In genomic region chr1:43565600-43566360, GRCh38 we compare ENCODE assay signal across 8 cellular contexts. TPM values are rescaled to one million over a fixed set of nuclear protein-coding genes. Genes with fewer than 3 reads are reported as not detected.
DNase-seq lines count a peak whose midpoint lies in the region; ATAC-seq and TF ChIP-seq lines count a peak whose summit lies in the region.

No MANE protein-coding gene starts in this region.

- WGBS in esophagus muscularis mucosa: 3% methylated on average over 38 of the region's 62 CpGs
- WGBS in testis, 2 donors: 1 to 2% methylated on average over 9 to 45 of the region's 62 CpGs

- no peak overlapping the region for H3K27ac ChIP-seq in HUES6 (ENCODE audit: low read depth, low read length)
- peak overlapping the region in 3 of 4 donors; percentile 22 to 77 (median 37) for H3K27ac ChIP-seq in esophagus muscularis mucosa (replicated peaks in 1 of 4)
- no peak overlapping the region for H3K27ac ChIP-seq in testis

- DNase-seq in AG10803 (ENCODE audit: low read depth) (peak; percentile 47), esophagus muscularis mucosa (ENCODE audit: extremely low spot score) (no peak), naive B cell (peak; percentile 15), testis (peak; percentile 69), COLO668 (lab: John Stamatoyannopoulos, UW; ENCODE audit: unreplicated experiment) (no peak)
- DNase-seq in activated CD8-positive, alpha-beta memory T cell treated with anti-CD3 and anti-CD28 coated beads, Interleukin-2, amount 10 ng/mL, durations not matched to agents 7 days and 5 days: peak; percentile 70

- H3K4me3 ChIP-seq in AG10803 (ENCODE audit: low read length) (peak overlapping the region; percentile 61), HUES6 (ENCODE audit: low read depth, low read length) (peak overlapping the region; percentile 58), esophagus muscularis mucosa (peak overlapping the region; percentile 53 to 68 (median 56)), testis (peak overlapping the region; percentile 45 to 63)

- ATAC-seq in activated CD8-positive, alpha-beta memory T cell treated with anti-CD3 and anti-CD28 coated beads, Interleukin-2, amount 10 ng/mL, durations not matched to agents 7 days and 5 days: peak; percentile 84
- peak; percentile 24 to 43 for ATAC-seq in naive B cell (ENCODE audit: low read depth in 2 of 2)
- ATAC-seq in HG03457 (IDR thresholded peaks at IDR 0.05; ENCODE audit: unreplicated experiment): no peak

- H3K36me3 ChIP-seq in HUES6 (ENCODE audit: control insufficient read depth, insufficient read depth, low read length) (peaks cover 29% of the 10 kb centered on the region), esophagus muscularis mucosa (peaks cover 0 to 16% (median 8%) of the 10 kb centered on the region in 4 donors), testis (ENCODE audit: low read depth, missing control alignments) (no peaks in the 10 kb centered on the region)

- peak overlapping the region; percentile 49 for H3K4me3 Mint-ChIP-seq in activated CD8-positive, alpha-beta memory T cell treated with anti-CD3 and anti-CD28 coated beads, Interleukin-2, amount 10 ng/mL, durations not matched to agents 7 days and 5 days
- H3K4me3 Mint-ChIP-seq in naive B cell: peak overlapping the region; percentile 21 to 69 (median 62)

- H3K9me3 Mint-ChIP-seq in activated CD8-positive, alpha-beta memory T cell treated with anti-CD3 and anti-CD28 coated beads, Interleukin-2, amount 10 ng/mL, durations not matched to agents 7 days and 5 days (ENCODE audit: low read depth): no peaks in the 10 kb centered on the region
- no peaks in the 10 kb centered on the region for H3K9me3 Mint-ChIP-seq in naive B cell

- H3K27me3 ChIP-seq in HUES6 (ENCODE audit: control insufficient read depth, insufficient read depth, low read length): no peaks in the 10 kb centered on the region
- no peaks in the 10 kb centered on the region for H3K27me3 ChIP-seq in esophagus muscularis mucosa
- H3K27me3 ChIP-seq in testis: no peaks in the 10 kb centered on the region

- H3K4me1 ChIP-seq in HUES6 (ENCODE audit: control insufficient read depth, insufficient read depth, low read length): peaks cover 28% of the 10 kb centered on the region
- H3K4me1 ChIP-seq in esophagus muscularis mucosa: peaks cover 10 to 37% (median 35%) of the 10 kb centered on the region in 4 donors
- H3K4me1 ChIP-seq in testis: peaks cover 32% of the 10 kb centered on the region

- intact Hi-C loops in esophagus muscularis mucosa (cut with DNase I): no loop called here
- intact Hi-C loops in testis (cut with DNase I; ENCODE audit: low total_unique reads): no loop called here

- TF ChIP-seq EP300 in esophagus muscularis mucosa (IDR thresholded peaks at IDR 0.05): no peak

- H3K36me3 Mint-ChIP-seq in activated CD8-positive, alpha-beta memory T cell treated with anti-CD3 and anti-CD28 coated beads, Interleukin-2, amount 10 ng/mL, durations not matched to agents 7 days and 5 days: no peaks in the 10 kb centered on the region
- no peaks in the 10 kb centered on the region for H3K36me3 Mint-ChIP-seq in naive B cell

- H3K9ac ChIP-seq in HUES6 (ENCODE audit: low read length): peak overlapping the region; percentile 25

- peaks cover 5% of the 10 kb centered on the region for H3K4me1 Mint-ChIP-seq in activated CD8-positive, alpha-beta memory T cell treated with anti-CD3 and anti-CD28 coated beads, Interleukin-2, amount 10 ng/mL, durations not matched to agents 7 days and 5 days
- H3K4me1 Mint-ChIP-seq in naive B cell: peaks cover 4 to 12% (median 8%) of the 10 kb centered on the region in 3 donors

- H3K27me3 Mint-ChIP-seq in activated CD8-positive, alpha-beta memory T cell treated with anti-CD3 and anti-CD28 coated beads, Interleukin-2, amount 10 ng/mL, durations not matched to agents 7 days and 5 days: peaks cover 13% of the 10 kb centered on the region
- H3K27me3 Mint-ChIP-seq in naive B cell: peaks cover 12 to 39% (median 24%) of the 10 kb centered on the region in 3 donors

- TF ChIP-seq CTCF in AG10803 (conservative IDR thresholded peaks at IDR 0.05; ENCODE audit: low read length): no peak
- TF ChIP-seq CTCF in esophagus muscularis mucosa (IDR thresholded peaks at IDR 0.05): no peak
- TF ChIP-seq CTCF in testis (IDR thresholded peaks at IDR 0.05): no peak

- H3K27ac Mint-ChIP-seq in activated CD8-positive, alpha-beta memory T cell treated with anti-CD3 and anti-CD28 coated beads, Interleukin-2, amount 10 ng/mL, durations not matched to agents 7 days and 5 days: no peak overlapping the region
- no peak overlapping the region for H3K27ac Mint-ChIP-seq in naive B cell

- CTCF ChIA-PET in activated CD8-positive, alpha-beta memory T cell treated with anti-CD3 and anti-CD28 coated beads, Interleukin-2, amount 10 ng/mL, durations not matched to agents 7 days and 5 days (lab: Charles Lee): no interaction called here

- TF ChIP-seq POLR2A in esophagus muscularis mucosa (IDR thresholded peaks at IDR 0.05; ENCODE audit: low read depth) (no peak), testis (IDR thresholded peaks at IDR 0.05) (no peak)

- H3K9me3 ChIP-seq in HUES6 (ENCODE audit: control insufficient read depth, insufficient read depth, low read depth, low read length) (no peaks in the 10 kb centered on the region), esophagus muscularis mucosa (no peaks in the 10 kb centered on the region), testis (no peaks in the 10 kb centered on the region)

RNA-seq across cellular contexts. Expression of gene PTPRF, which starts 35.1 kb away (rescaled TPM):
- under 1 TPM; 0.23 to 0.41 TPM for total RNA-seq in activated CD8-positive, alpha-beta memory T cell treated with anti-CD3 and anti-CD28 coated beads, Interleukin-2, amount 10 ng/mL, durations not matched to agents 7 days and 5 days
- total RNA-seq in esophagus muscularis mucosa (10 to 100 TPM; 33.8 to 84.2 (median 53.7) TPM), testis (10 to 100 TPM; 43.1 to 45.4 TPM)
- polyA plus RNA-seq in naive B cell (ENCODE audit: low read depth in 6 of 6) (1 to 10 TPM in 1 of 6 donors, under 1 TPM in 1, not detected in 4; 0.19 to 2.3 TPM), testis (ENCODE audit: insufficient read depth, low read depth, low replicate concordance) (51.0 TPM)

Comparison
In these comparisons a context has a peak if more than half of its experiments do, and no peak if none do; other contexts are left out.
1. DNase-seq: peak in AG10803 (single experiment), activated CD8-positive, alpha-beta memory T cell treated with anti-CD3 and anti-CD28 coated beads, Interleukin-2, amount 10 ng/mL, durations not matched to agents 7 days and 5 days (single experiment), naive B cell (single experiment) and testis (single experiment); none in esophagus muscularis mucosa (single experiment) and COLO668 (single experiment).
2. H3K27ac ChIP-seq: peak in esophagus muscularis mucosa (3 of 4); none in HUES6 (single experiment) and testis (0 of 2).
3. RNA of gene PTPRF, which starts 35.1 kb away (total RNA-seq): 33.8 to 84.2 TPM in esophagus muscularis mucosa and 43.1 to 45.4 TPM in testis; 0.23 to 0.41 TPM in activated CD8-positive, alpha-beta memory T cell treated with anti-CD3 and anti-CD28 coated beads, Interleukin-2, amount 10 ng/mL, durations not matched to agents 7 days and 5 days; every median in the first group is over 10 times any median in the second.
4. Peak in every context shown above with its lines, with median percentiles within 50 percentile points of each other: H3K4me3 ChIP-seq.